10 cellular contexts compared by ENCODE assay signal in the genomic region with DNA sequence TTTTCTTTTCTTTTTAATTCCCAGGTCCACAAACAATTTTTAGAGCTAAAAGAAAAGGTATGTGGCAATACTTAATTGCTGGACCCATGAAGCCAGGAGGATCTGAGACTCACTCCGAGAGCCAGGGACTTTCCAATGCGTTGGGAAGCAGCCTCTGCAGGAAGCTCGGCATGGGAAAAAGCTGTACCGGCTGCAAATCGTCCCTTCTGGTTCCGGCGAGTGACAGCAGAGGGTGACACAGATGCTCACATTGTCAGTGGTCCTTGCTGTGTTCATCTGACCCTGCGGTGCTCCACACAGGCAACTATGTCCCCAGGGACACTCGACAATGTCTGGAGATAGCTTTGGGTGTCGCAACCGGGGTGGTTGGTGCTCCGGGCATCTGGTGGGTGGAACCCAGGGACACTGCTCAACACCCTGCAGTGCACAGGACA.
DNase-seq lines count a peak whose midpoint lies in the region; ATAC-seq, FAIRE-seq and TF ChIP-seq lines count a peak whose summit lies in the region.
"Had no signal": no experiment of that assay in that cellular context is flagged by ENCODE, and none has a peak within 500 bp of the region (broad histone marks: within the 10 kb centered on the region; RNA-seq: fewer than 3 reads in every experiment).

No MANE protein-coding gene starts in this region.

- H3K4me3 ChIP-seq in AG04449 (ENCODE audit: low read depth, low read length) (peak overlapping the region; percentile 46), WI38 (ENCODE audit: low read depth, low read length) (peak overlapping the region; percentile 5; the same call in 1 of the 2 replicates)
- H3K4me3 ChIP-seq: uterus had no signal

- ATAC-seq in GM21528 (IDR thresholded peaks at IDR 0.05; ENCODE audit: low FRiP score, unreplicated experiment): no peak
- ATAC-seq in HG03196 (IDR thresholded peaks at IDR 0.05; ENCODE audit: unreplicated experiment): no peak

- CTCF ChIA-PET in AG04449 (lab: Yijun Ruan, JAX): interaction anchor here (0.6 to 2.4 kb wide), 15 partner anchors 9 to 580 kb away, joined by 3 to 10 read pairs (median 3); partner anchors contain the start of gene ARSF
- CTCF ChIA-PET in HEK293T (lab: Yijun Ruan, JAX): no interaction called here

- POLR2A ChIA-PET in AG04449 (lab: Yijun Ruan, JAX): no interaction called here
- POLR2A ChIA-PET in HEK293T (lab: Yijun Ruan, JAX): interaction anchor here (0.6 kb wide), 1 partner anchor 37 kb away, joined by 3 read pairs; no protein-coding TSS in a partner anchor

- TF ChIP-seq CTCF in AG04449 (IDR thresholded peaks at IDR 0.05; ENCODE audit: insufficient read depth, low read length, missing control alignments) (no peak), WI38 (IDR thresholded peaks at IDR 0.05; ENCODE audit: low read depth, low read length) (no peak), D721Med (IDR thresholded peaks at IDR 0.05; ENCODE audit: insufficient read depth, missing control alignments) (no peak)

- DNase-seq in AG04449 (ENCODE audit: low read depth, low spot score) (no peak), HEK293T (ENCODE audit: extremely low spot score) (peak; percentile 16), iris pigment epithelial cell (ENCODE audit: low read depth) (peak; percentile 20), D721Med (ENCODE audit: insufficient read length, low spot score) (no peak)
- DNase-seq in activated CD4-positive, alpha-beta T cell treated with anti-CD3 and anti-CD28 coated beads, Interleukin-2, amount 50 U/mL, for 1 hour: no peak
- DNase-seq: T-helper 1 cell had no signal

- FAIRE-seq in D721Med (lab: Jason Lieb, UNC): no peak

TF ChIP-seq in HEK293T, 16 proteins besides CTCF, POLR2A, EP300 and RAD21:
- TF ChIP-seq L3MBTL2 (conservative IDR thresholded peaks at IDR 0.05) (no peak), FOXK2 (IDR thresholded peaks at IDR 0.05) (no peak), FOXA1 (IDR thresholded peaks at IDR 0.05) (no peak), TARDBP (IDR thresholded peaks at IDR 0.05) (no peak), CTBP1 (IDR thresholded peaks at IDR 0.05; ENCODE audit: borderline replicate concordance) (no peak), NFRKB (IDR thresholded peaks at IDR 0.05) (no peak), ZNF384 (IDR thresholded peaks at IDR 0.05) (no peak), LEF1 (IDR thresholded peaks at IDR 0.05; ENCODE audit: borderline replicate concordance) (no peak), BHLHE40 (IDR thresholded peaks at IDR 0.05; ENCODE audit: borderline replicate concordance) (no peak)

Comparison
In these comparisons a context has a peak if more than half of its experiments do, and no peak if none do; other contexts are left out.
1. DNase-seq: peak in HEK293T (single experiment) and iris pigment epithelial cell (single experiment); none in AG04449 (single experiment), D721Med (single experiment) and activated CD4-positive, alpha-beta T cell treated with anti-CD3 and anti-CD28 coated beads, Interleukin-2, amount 50 U/mL, for 1 hour (single experiment).